Comparison of ENCODE assay signal across 1 cellular context in the genomic region with DNA sequence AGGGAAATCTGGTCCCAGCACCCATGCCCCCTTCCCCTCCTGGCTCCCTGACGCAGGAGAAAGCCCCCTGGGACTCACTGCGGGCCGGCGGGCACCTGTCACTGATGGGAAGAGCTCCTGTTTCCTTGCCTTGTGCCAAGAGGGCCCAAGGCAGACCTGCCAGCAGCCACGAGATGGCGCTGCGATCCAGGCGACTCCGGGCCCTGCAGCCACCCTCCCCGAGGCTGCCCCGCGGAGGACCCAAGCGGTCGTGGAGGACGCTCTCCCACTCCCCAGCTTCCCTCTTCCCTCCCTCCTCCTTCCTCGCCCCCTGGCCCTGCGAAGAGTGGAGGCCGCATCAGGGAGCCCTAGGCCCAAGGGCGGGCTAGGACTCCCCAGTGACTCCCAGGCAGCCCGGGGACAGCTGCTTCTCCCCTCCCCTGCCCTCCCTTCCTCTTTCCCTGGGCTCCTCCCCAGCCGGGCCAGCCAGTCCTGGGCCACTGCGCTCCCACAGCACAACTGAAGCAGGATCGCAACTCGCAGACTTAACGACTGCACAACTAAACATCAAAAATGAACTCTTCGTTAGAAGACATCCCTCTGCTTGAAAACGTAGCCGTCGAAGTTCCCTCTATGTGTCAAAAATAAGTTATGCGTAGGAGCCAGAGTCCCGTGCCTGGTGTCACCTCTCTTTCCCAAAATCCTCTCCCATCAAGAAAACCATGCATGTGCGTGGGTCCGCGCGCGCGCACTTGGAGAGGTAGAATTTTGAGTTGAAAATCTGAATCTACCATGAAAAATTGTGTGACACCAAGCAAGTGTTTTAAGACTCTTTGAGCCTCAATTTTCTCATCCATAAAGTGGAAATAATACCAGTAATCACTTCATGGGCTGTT.
TF ChIP-seq lines count a peak whose summit lies in the region.

No MANE protein-coding gene starts in this region.

TF ChIP-seq in endothelial cell of umbilical vein, 7 proteins besides CTCF, POLR2A, EP300 and RAD21 (continued from another document):
- no peak for TF ChIP-seq MAX (IDR thresholded peaks at IDR 0.05; ENCODE audit: insufficient read depth, insufficient read length)
- no peak for TF ChIP-seq JUN (IDR thresholded peaks at IDR 0.05; ENCODE audit: borderline replicate concordance, insufficient read depth, insufficient read length, low read depth)
- TF ChIP-seq POLR2AphosphoS5 (IDR thresholded peaks at IDR 0.05; ENCODE audit: insufficient read depth, low read depth, low read length) = no peak
